10 cellular contexts compared by ENCODE assay signal in genomic region chr17:17304521-17304985, GRCh38. TPM values are rescaled to one million over a fixed set of nuclear protein-coding genes. Genes with fewer than 3 reads are reported as not detected.
A peak's percentile ranks its signal among the peaks of the same experiment; 100 is the strongest.
DNase-seq lines count a peak whose midpoint lies in the region.
"Had no signal": no experiment of that assay in that cellular context is flagged by ENCODE, and none has a peak within 500 bp of the region (broad histone marks: within the 10 kb centered on the region; RNA-seq: fewer than 3 reads in every experiment).

No MANE protein-coding gene starts in this region.

- H4K91ac ChIP-seq in trophoblast cell (ENCODE audit: low read depth, low read length), result no peak overlapping the region

- no peaks in the 10 kb centered on the region for H3K9me3 Mint-ChIP-seq in activated naive CD8-positive, alpha-beta T cell treated with anti-CD3 and anti-CD28 coated beads for 36 hours

- H4K12ac ChIP-seq in trophoblast cell (ENCODE audit: low read depth, low read length), result no peak overlapping the region

- H3K23ac ChIP-seq in trophoblast cell (ENCODE audit: low read length), result no peak overlapping the region

- H3K18ac ChIP-seq in trophoblast cell (ENCODE audit: low read length), result no peak overlapping the region

- H3K4me3 ChIP-seq in skeletal muscle cell (ENCODE audit: low read depth, low read length) (peak overlapping the region; percentile 63), trophoblast cell (ENCODE audit: low read depth, low read length) (no peak overlapping the region)

- H3K27ac Mint-ChIP-seq in activated naive CD8-positive, alpha-beta T cell treated with anti-CD3 and anti-CD28 coated beads for 36 hours, result peak overlapping the region; percentile 89

- H2BK12ac ChIP-seq in trophoblast cell (ENCODE audit: low read length), result no peak overlapping the region

- no peaks in the 10 kb centered on the region for H3K27me3 Mint-ChIP-seq in activated naive CD8-positive, alpha-beta T cell treated with anti-CD3 and anti-CD28 coated beads for 36 hours

- H3K4me1 Mint-ChIP-seq in activated naive CD8-positive, alpha-beta T cell treated with anti-CD3 and anti-CD28 coated beads for 36 hours, result peaks cover 32% of the 10 kb centered on the region

- DNase-seq in activated CD4-positive, alpha-beta T cell treated with anti-CD3 and anti-CD28 coated beads for 48 hours, result peak; percentile 35
- DNase-seq in activated CD4-positive, alpha-beta T cell treated with anti-CD3 and anti-CD28 coated beads for 1 hour, result no peak
- peak; percentile 41 for DNase-seq in NAMALWA (ENCODE audit: low spot score)
- peak; percentile 33 for DNase-seq in activated naive CD8-positive, alpha-beta T cell treated with anti-CD3 and anti-CD28 coated beads for 36 hours
- DNase-seq in skeletal muscle cell (ENCODE audit: low read depth), result no peak
- no peak for DNase-seq in substantia nigra (lab: John Stamatoyannopoulos, UW)
- no peak for DNase-seq in cortex of kidney (lab: John Stamatoyannopoulos, UW)
- DNase-seq in trophoblast cell, result no peak
- DNase-seq: cerebellar nuclear complex had no signal

- no peak overlapping the region for H2BK120ac ChIP-seq in trophoblast cell (ENCODE audit: insufficient read depth, low read length, poor library complexity)

- H3K9me3 ChIP-seq in trophoblast cell (ENCODE audit: insufficient read depth, low read depth, low read length), result no peaks in the 10 kb centered on the region
- H3K9me3 ChIP-seq: SJSA1 had no signal

- H3K27me3 ChIP-seq in trophoblast cell (ENCODE audit: insufficient read depth, low read length), result peaks cover 5% of the 10 kb centered on the region

- no peak overlapping the region for H2AFZ ChIP-seq in trophoblast cell (ENCODE audit: insufficient read depth, low read length, poor library complexity)

- H3K4me3 Mint-ChIP-seq in activated naive CD8-positive, alpha-beta T cell treated with anti-CD3 and anti-CD28 coated beads for 36 hours, result peak overlapping the region; percentile 83

- no peak overlapping the region for H2BK5ac ChIP-seq in trophoblast cell (ENCODE audit: low read depth, low read length, poor library complexity)

- peaks cover 6% of the 10 kb centered on the region for H3K79me2 ChIP-seq in trophoblast cell (ENCODE audit: control insufficient read depth, insufficient read depth, low read length, poor library complexity)

- H3K36me3 Mint-ChIP-seq in activated naive CD8-positive, alpha-beta T cell treated with anti-CD3 and anti-CD28 coated beads for 36 hours, result peaks cover 8% of the 10 kb centered on the region

- H3K4me1 ChIP-seq in trophoblast cell (ENCODE audit: control insufficient read depth in 1 of 2, insufficient read depth in 2 of 2, low read length in 2 of 2), result peaks cover 5 to 7% of the 10 kb centered on the region in 2 experiments

- H3K4me2 ChIP-seq in trophoblast cell (ENCODE audit: low read length), result no peak overlapping the region

- WGBS in trophoblast cell (ENCODE audit: extremely low coverage, insufficient coverage, insufficient read length), result no CpG with 5 or more reads among the region's 2 CpGs

- H4K8ac ChIP-seq in trophoblast cell (ENCODE audit: low read depth, low read length), result no peak overlapping the region

- no peak overlapping the region for H3K14ac ChIP-seq in trophoblast cell (ENCODE audit: low read length)

- H2AK5ac ChIP-seq in trophoblast cell (ENCODE audit: low read length), result no peak overlapping the region

- no peak overlapping the region for H3K9ac ChIP-seq in trophoblast cell (ENCODE audit: low read length)

- H3K79me1 ChIP-seq in trophoblast cell (ENCODE audit: low read length), result peaks cover 5% of the 10 kb centered on the region

- no peak overlapping the region for H3K4ac ChIP-seq in trophoblast cell (ENCODE audit: low read depth, low read length)

- H3K27ac ChIP-seq in substantia nigra (ENCODE audit: low read depth, low read length, poor library complexity, severe bottlenecking) (no peak overlapping the region), trophoblast cell (ENCODE audit: low read depth, low read length) (no peak overlapping the region)
- H3K27ac ChIP-seq: SJSA1 had no signal

- no peaks in the 10 kb centered on the region for H3K36me3 ChIP-seq in trophoblast cell (ENCODE audit: control insufficient read depth in 1 of 2, insufficient read depth in 2 of 2, low read length in 2 of 2)
- H3K36me3 ChIP-seq: SJSA1 had no signal

RNA-seq across cellular contexts. Expression of gene NT5M, which starts 1.4 kb away (rescaled TPM):
- 1 to 10 TPM; 6.1 to 6.5 TPM for total RNA-seq in activated naive CD8-positive, alpha-beta T cell treated with anti-CD3 and anti-CD28 coated beads for 36 hours
- polyA plus RNA-seq in trophoblast cell (2013), result 0.96 and 1.1 TPM in 2 replicates

RNA-seq across cellular contexts. Expression of gene COPS3, which starts 23.5 kb away (rescaled TPM):
- total RNA-seq in activated naive CD8-positive, alpha-beta T cell treated with anti-CD3 and anti-CD28 coated beads for 36 hours, result 100 to 1,000 TPM; 133 to 141 TPM
- polyA plus RNA-seq in trophoblast cell (2013), result 103 and 107 TPM in 2 replicates

Comparison
In these comparisons a context has a peak if more than half of its experiments do, and no peak if none do; other contexts are left out.
1. DNase-seq: peak in activated CD4-positive, alpha-beta T cell treated with anti-CD3 and anti-CD28 coated beads for 48 hours (single experiment), NAMALWA (single experiment) and activated naive CD8-positive, alpha-beta T cell treated with anti-CD3 and anti-CD28 coated beads for 36 hours (single experiment); none in activated CD4-positive, alpha-beta T cell treated with anti-CD3 and anti-CD28 coated beads for 1 hour (single experiment), skeletal muscle cell (single experiment), substantia nigra (0 of 49), cortex of kidney (single experiment) and trophoblast cell (0 of 2).